1 cellular context compared by ENCODE assay signal in the genomic region with DNA sequence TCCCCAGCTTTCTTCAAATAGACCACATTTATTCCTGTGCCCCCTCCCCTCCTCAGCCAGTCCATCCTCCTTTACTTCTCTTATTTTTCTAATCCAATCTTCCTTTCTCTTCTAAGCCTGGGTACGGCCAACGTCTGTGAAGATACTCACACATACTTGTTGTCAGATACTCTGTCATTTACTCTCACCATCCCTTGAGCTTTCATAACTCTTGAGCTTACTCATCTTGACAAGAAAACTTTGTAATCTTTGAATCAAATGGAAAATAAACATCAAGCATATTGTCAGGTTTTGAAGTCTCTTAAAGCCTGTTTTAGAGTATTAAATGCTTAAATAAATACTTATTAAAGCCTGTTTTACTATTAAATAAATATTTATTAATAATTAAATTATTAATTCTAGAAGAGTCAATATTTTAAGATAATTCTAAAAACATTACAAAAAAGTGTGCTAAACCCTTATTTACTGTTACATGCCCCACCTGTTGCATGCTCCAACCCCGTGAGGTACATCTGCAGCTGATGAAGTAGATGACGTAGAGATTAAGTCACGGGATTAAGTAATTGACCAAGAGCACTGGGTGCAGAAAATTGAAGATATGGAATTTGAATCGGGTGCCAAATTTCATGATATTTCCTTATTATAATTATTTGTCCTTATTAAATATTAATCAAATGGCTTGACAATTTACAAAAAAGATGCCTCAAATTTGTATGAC.
TF ChIP-seq lines count a peak whose summit lies in the region.

No MANE protein-coding gene starts in this region.

TF ChIP-seq in IMR-90, 13 proteins besides CTCF, POLR2A, EP300 and RAD21:
- TF ChIP-seq BHLHE40 (IDR thresholded peaks at IDR 0.05; ENCODE audit: low read depth, low read length), result no peak
- no peak for TF ChIP-seq RFX5 (IDR thresholded peaks at IDR 0.05; ENCODE audit: low read depth, low read length)
- no peak for TF ChIP-seq CHD1 (IDR thresholded peaks at IDR 0.05; ENCODE audit: low read depth, low read length)
- TF ChIP-seq, protein P1, sequence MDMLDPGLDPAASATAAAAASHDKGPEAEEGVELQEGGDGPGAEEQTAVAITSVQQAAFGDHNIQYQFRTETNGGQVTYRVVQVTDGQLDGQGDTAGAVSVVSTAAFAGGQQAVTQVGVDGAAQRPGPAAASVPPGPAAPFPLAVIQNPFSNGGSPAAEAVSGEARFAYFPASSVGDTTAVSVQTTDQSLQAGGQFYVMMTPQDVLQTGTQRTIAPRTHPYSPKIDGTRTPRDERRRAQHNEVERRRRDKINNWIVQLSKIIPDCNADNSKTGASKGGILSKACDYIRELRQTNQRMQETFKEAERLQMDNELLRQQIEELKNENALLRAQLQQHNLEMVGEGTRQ (IDR thresholded peaks at IDR 0.05; ENCODE audit: low read depth, low read length), result no peak
- TF ChIP-seq, protein P2, sequence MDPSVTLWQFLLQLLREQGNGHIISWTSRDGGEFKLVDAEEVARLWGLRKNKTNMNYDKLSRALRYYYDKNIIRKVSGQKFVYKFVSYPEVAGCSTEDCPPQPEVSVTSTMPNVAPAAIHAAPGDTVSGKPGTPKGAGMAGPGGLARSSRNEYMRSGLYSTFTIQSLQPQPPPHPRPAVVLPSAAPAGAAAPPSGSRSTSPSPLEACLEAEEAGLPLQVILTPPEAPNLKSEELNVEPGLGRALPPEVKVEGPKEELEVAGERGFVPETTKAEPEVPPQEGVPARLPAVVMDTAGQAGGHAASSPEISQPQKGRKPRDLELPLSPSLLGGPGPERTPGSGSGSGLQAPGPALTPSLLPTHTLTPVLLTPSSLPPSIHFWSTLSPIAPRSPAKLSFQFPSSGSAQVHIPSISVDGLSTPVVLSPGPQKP (IDR thresholded peaks at IDR 0.05; ENCODE audit: borderline replicate concordance, low read depth, low read length), result no peak
- TF ChIP-seq MAFK (IDR thresholded peaks at IDR 0.05; ENCODE audit: low read depth, low read length), result no peak
- TF ChIP-seq MAZ (IDR thresholded peaks at IDR 0.05; ENCODE audit: borderline replicate concordance, low read depth, low read length), result no peak
- no peak for TF ChIP-seq SMC3 (IDR thresholded peaks at IDR 0.05; ENCODE audit: low read depth, low read length)
- TF ChIP-seq NFE2L2 (IDR thresholded peaks at IDR 0.05; ENCODE audit: low read depth, low read length), result no peak
- TF ChIP-seq RCOR1 (IDR thresholded peaks at IDR 0.05; ENCODE audit: insufficient replicate concordance, low read length), result no peak
